ENCODE assay signal across 3 cellular contexts in the genomic region with DNA sequence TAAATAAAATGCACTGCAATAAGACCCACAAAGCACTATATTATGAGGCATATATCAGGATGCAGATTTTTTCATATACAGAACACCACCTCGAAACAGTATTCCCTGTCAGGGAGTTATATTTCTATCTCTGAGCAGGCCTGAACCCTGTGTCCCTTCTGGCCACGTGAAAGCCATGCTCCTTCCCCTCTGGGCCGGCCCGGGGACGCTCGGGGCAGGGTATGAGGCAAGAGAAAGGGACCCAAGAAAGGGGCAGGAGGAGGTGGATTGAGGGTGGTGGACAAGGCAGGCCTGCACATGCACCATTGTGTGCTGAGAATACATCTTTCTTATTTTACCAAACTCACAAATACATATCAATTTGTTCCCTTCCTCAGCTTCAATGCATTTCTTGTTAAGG.
"Had no signal": no experiment of that assay in that cellular context is flagged by ENCODE, and none has a peak within 500 bp of the region (broad histone marks: within the 10 kb centered on the region; RNA-seq: fewer than 3 reads in every experiment).

No MANE protein-coding gene starts in this region.

- DNase-seq: GDM1, GF-D8 had no signal

- ATAC-seq: GM12878 had no signal

- H3K4me3 ChIP-seq: GM12878 had no signal
